In genomic region chr5:78541058-78541624, GRCh38 we compare ENCODE assay signal across 17 cellular contexts.
DNase-seq lines count a peak whose midpoint lies in the region; ATAC-seq, FAIRE-seq and TF ChIP-seq lines count a peak whose summit lies in the region.
"Had no signal": no experiment of that assay in that cellular context is flagged by ENCODE, and none has a peak within 500 bp of the region (broad histone marks: within the 10 kb centered on the region; RNA-seq: fewer than 3 reads in every experiment).

No MANE protein-coding gene starts in this region.

- H4K91ac ChIP-seq in IMR-90 (ENCODE audit: insufficient read depth, low read depth, low read length): 0 out of 2 replicates have a peak overlapping the region, but pooled peaks have one; percentile 28

- TF ChIP-seq EP300 in HepG2 (IDR thresholded peaks at IDR 0.05; ENCODE audit: low read depth in 2 of 2, low read length in 2 of 2) (no peak), HepG2 (CRISPR knock-in tag; IDR thresholded peaks at IDR 0.05; ENCODE audit: borderline replicate concordance) (no peak)

- no peak for ATAC-seq in IMR-90 (ENCODE audit: low read depth)
- no peak for ATAC-seq in HepG2
- no peak for ATAC-seq in GM21723 (IDR thresholded peaks at IDR 0.05; ENCODE audit: unreplicated experiment)

- BruUV-seq in IMR-90 (replicated peaks; lab: Mats Ljungman, UMichigan) (no TSS peak), HepG2 (replicated peaks; lab: Mats Ljungman, UMichigan) (no TSS peak), OCI-LY7 (replicated peaks; lab: Mats Ljungman, UMichigan) (no TSS peak)

- 0 out of 2 replicates have a peak overlapping the region, but pooled peaks have one; percentile 8 for H3K23ac ChIP-seq in IMR-90 (ENCODE audit: low read depth, low read length)

- TF ChIP-seq RAD21 in IMR-90 (IDR thresholded peaks at IDR 0.05; ENCODE audit: low read length) (no peak), HepG2 (CRISPR knock-in tag; IDR thresholded peaks at IDR 0.05) (no peak)

- H3K27me3 ChIP-seq in IMR-90 (ENCODE audit: control insufficient read depth, insufficient read depth, low read length) (no peaks in the 10 kb centered on the region), HepG2 (ENCODE audit: control insufficient read depth in 1 of 2, insufficient read depth in 2 of 2, low read length in 2 of 2) (no peaks in the 10 kb centered on the region), stomach smooth muscle (ENCODE audit: control insufficient read depth in 1 of 2, insufficient read depth in 2 of 2, low read length in 2 of 2) (no peaks in the 10 kb centered on the region)
- H3K27me3 ChIP-seq: BLaER1 had no signal

- no peak overlapping the region for H2AK9ac ChIP-seq in IMR-90 (replicated peaks; ENCODE audit: low read depth, low read length, poor library complexity)

- peaks cover 14% of the 10 kb centered on the region for H3K4me1 ChIP-seq in IMR-90 (ENCODE audit: control insufficient read depth, insufficient read depth, low read length)
- peaks cover 1% of the 10 kb centered on the region for H3K4me1 ChIP-seq in HepG2 (ENCODE audit: insufficient read depth, low read length)
- H3K4me1 ChIP-seq in stomach smooth muscle (ENCODE audit: control insufficient read depth, insufficient read depth, low read length): peaks cover 61% of the 10 kb centered on the region
- peaks cover 13% of the 10 kb centered on the region for H3K4me1 ChIP-seq in OCI-LY7 (ENCODE audit: insufficient read depth, low read length, poor library complexity, severe bottlenecking)

- TF ChIP-seq POLR2A in IMR-90 (IDR thresholded peaks at IDR 0.05; ENCODE audit: low read depth, low read length): no peak
- TF ChIP-seq POLR2A in HepG2 (IDR thresholded peaks at IDR 0.05; ENCODE audit: insufficient read depth in 1 of 2, low read depth in 2 of 2, low read length in 2 of 2): no peak

- no peak for FAIRE-seq in HepG2 (lab: Jason Lieb, UNC)

- H3K4me2 ChIP-seq in IMR-90 (ENCODE audit: low read depth, low read length): no peak overlapping the region
- H3K4me2 ChIP-seq in HepG2 (ENCODE audit: low read depth, low read length): no peak overlapping the region
- no peak overlapping the region for H3K4me2 ChIP-seq in OCI-LY7 (ENCODE audit: low read length)
- H3K4me2 ChIP-seq: BLaER1 had no signal

- H3K36me3 ChIP-seq in IMR-90 (ENCODE audit: control insufficient read depth, insufficient read depth, low read length): peaks cover 6% of the 10 kb centered on the region
- peaks cover 0 to 7% of the 10 kb centered on the region in 2 experiments; a peak in 3 of 5 replicates for H3K36me3 ChIP-seq in HepG2 (replicated peaks in 1 of 2; ENCODE audit: control insufficient read depth in 1 of 2, insufficient read depth in 2 of 2, low read length in 2 of 2)
- H3K36me3 ChIP-seq in stomach smooth muscle (ENCODE audit: control insufficient read depth in 2 of 2, insufficient read depth in 2 of 2, low read length in 2 of 2): no peaks in the 10 kb centered on the region
- no peaks in the 10 kb centered on the region for H3K36me3 ChIP-seq in OCI-LY7 (ENCODE audit: insufficient read depth, low read length)
- H3K36me3 ChIP-seq: BLaER1, thoracic aorta had no signal

- POLR2A ChIA-PET in IMR-90 (lab: Charles Lee; ENCODE audit: unreplicated experiment): no interaction called here
- POLR2A ChIA-PET in HepG2 (lab: Yijun Ruan, JAX): interaction anchor here (1.2 kb wide), 1 partner anchor 53 kb away, joined by 3 read pairs; no protein-coding TSS in a partner anchor
- POLR2A ChIA-PET in OCI-LY7 (lab: Charles Lee): interaction anchor here (1.2 kb wide), 1 partner anchor 31 kb away, joined by 3 read pairs; no protein-coding TSS in a partner anchor

- H3K9me3 ChIP-seq in IMR-90 (ENCODE audit: control insufficient read depth, insufficient read depth, low read length) (no peaks in the 10 kb centered on the region), HepG2 (ENCODE audit: low read length) (no peaks in the 10 kb centered on the region), stomach smooth muscle (ENCODE audit: control insufficient read depth in 2 of 2, low read length in 2 of 2) (no peaks in the 10 kb centered on the region), OCI-LY7 (ENCODE audit: low read length) (no peaks in the 10 kb centered on the region)
- H3K9me3 ChIP-seq: BLaER1, thoracic aorta had no signal

- H2AK5ac ChIP-seq in IMR-90 (ENCODE audit: low read depth, low read length): peak overlapping the region; percentile 79

- peaks cover 13% of the 10 kb centered on the region for H3K79me2 ChIP-seq in HepG2 (ENCODE audit: insufficient read depth, low read length)
- H3K79me2 ChIP-seq in OCI-LY7 (ENCODE audit: insufficient read depth, low read depth, low read length): no peaks in the 10 kb centered on the region

- no peak overlapping the region for H3K4me3 ChIP-seq in IMR-90 (ENCODE audit: insufficient read depth, low read depth, low read length)
- no peak overlapping the region for H3K4me3 ChIP-seq in HepG2 (replicated peaks in 1 of 3; ENCODE audit: insufficient read depth in 1 of 3, low read depth in 2 of 3, low read length in 3 of 3)
- H3K4me3 ChIP-seq in stomach smooth muscle (ENCODE audit: low read length in 2 of 2): no peak overlapping the region
- no peak overlapping the region for H3K4me3 ChIP-seq in OCI-LY7 (ENCODE audit: low read depth, low read length, poor library complexity, severe bottlenecking)
- H3K4me3 ChIP-seq: BLaER1, thoracic aorta had no signal

- peak overlapping the region; percentile 34; the same call in 1 of the 2 replicates for H2BK120ac ChIP-seq in IMR-90 (ENCODE audit: low read depth, low read length)

- CTCF ChIA-PET in IMR-90 (lab: Yijun Ruan, JAX) (interaction anchor here (1.2 kb wide), 1 partner anchor 8 kb away, joined by 5 read pairs; no protein-coding TSS in a partner anchor), HepG2 (lab: Yijun Ruan, JAX; ENCODE audit: low intra/inter-chr PET ratio, low total read pairs) (no interaction called here), OCI-LY7 (lab: Charles Lee; ENCODE audit: unreplicated experiment) (no interaction called here)

- dilution Hi-C loops in IMR-90 (cut with HindIII; ENCODE audit: low sequenced_read_pairs, unreplicated experiment): no loop called here

- no peak overlapping the region for H4K8ac ChIP-seq in IMR-90 (ENCODE audit: low read depth in 2 of 2, low read length in 2 of 2)

- H3K9ac ChIP-seq in IMR-90 (ENCODE audit: low read depth, low read length) (no peak overlapping the region), HepG2 (ENCODE audit: insufficient read depth, low read depth, low read length) (no peak overlapping the region), stomach smooth muscle (ENCODE audit: low read length in 2 of 2) (no peak overlapping the region)
- H3K9ac ChIP-seq: BLaER1 had no signal

- no peak overlapping the region for H3K56ac ChIP-seq in IMR-90 (ENCODE audit: extremely low read depth, insufficient read depth, low read length)

- intact Hi-C loops in IMR-90 (cut with micrococcal nuclease) (no loop called here), HepG2 (cut with micrococcal nuclease; ENCODE audit: unreplicated experiment) (no loop called here), OCI-LY7 (cut with micrococcal nuclease; ENCODE audit: unreplicated experiment) (no loop called here)

- H3K18ac ChIP-seq in IMR-90 (ENCODE audit: low read depth, low read length): no peak overlapping the region

- H3K4ac ChIP-seq in IMR-90 (ENCODE audit: low read depth, low read length): 0 out of 2 replicates have a peak overlapping the region, but pooled peaks have one; percentile 45

- H3K14ac ChIP-seq in IMR-90 (replicated peaks; ENCODE audit: low read depth, low read length): peak overlapping the region; percentile 7; the same call in 1 of the 2 replicates

- H2AFZ ChIP-seq in IMR-90 (replicated peaks; ENCODE audit: low read length, poor library complexity) (no peak overlapping the region), HepG2 (ENCODE audit: low read length) (no peak overlapping the region), OCI-LY7 (ENCODE audit: low read length) (no peak overlapping the region)

- H3K9me2 ChIP-seq in OCI-LY7 (ENCODE audit: insufficient read depth, low read length): no peaks in the 10 kb centered on the region

- no peak overlapping the region for H2BK15ac ChIP-seq in IMR-90 (ENCODE audit: low read depth, low read length)

- H3K27ac ChIP-seq in IMR-90 (ENCODE audit: insufficient read depth, low read length) (no peak overlapping the region), HepG2 (ENCODE audit: extremely low read length, insufficient read depth, low read length) (no peak overlapping the region), stomach smooth muscle (ENCODE audit: low read length) (peak overlapping the region; percentile 24), OCI-LY7 (ENCODE audit: low read depth, low read length, poor library complexity, severe bottlenecking) (no peak overlapping the region)
- H3K27ac ChIP-seq: BLaER1, thoracic aorta had no signal

- 70% methylated on average over 4 of the region's 10 CpGs; no CpG with 5 or more reads in 1 of the 2 experiments for WGBS in IMR-90 (ENCODE audit: extremely low coverage in 2 of 2, insufficient read length in 1 of 2), 2 experiments
- 97% methylated on average over 10 of the region's 10 CpGs for WGBS in HepG2 (ENCODE audit: low lambda C conversion rate)

- H3K9me1 ChIP-seq in IMR-90 (ENCODE audit: insufficient read depth, low read length): peaks cover 27% of the 10 kb centered on the region

- H4K20me1 ChIP-seq in IMR-90 (ENCODE audit: insufficient read depth, low read length) (peaks cover 10% of the 10 kb centered on the region; the same call in 1 of the 2 replicates), HepG2 (ENCODE audit: insufficient read depth, low read length) (peaks cover 4% of the 10 kb centered on the region; the same call in 1 of the 2 replicates), OCI-LY7 (ENCODE audit: insufficient read depth, low read length) (no peaks in the 10 kb centered on the region)
- H4K20me1 ChIP-seq: BLaER1 had no signal

- in situ Hi-C loops in IMR-90 (cut with MboI; ENCODE audit: low sequenced_read_pairs) (no loop called here), HepG2 (cut with HindIII; ENCODE audit: extremely low pct_ligation_motif_present, low pct_unique_long_range_greater_than_20kb) (no loop called here)

- H2BK20ac ChIP-seq in IMR-90 (ENCODE audit: low read depth, low read length): no peak overlapping the region

- H4K5ac ChIP-seq in IMR-90 (ENCODE audit: low read depth, low read length): no peak overlapping the region

- TF ChIP-seq CTCF in IMR-90 (conservative IDR thresholded peaks at IDR 0.05; ENCODE audit: low read depth, low read length): no peak
- no peak for TF ChIP-seq CTCF in HepG2 (CRISPR knock-in tag; IDR thresholded peaks at IDR 0.05)
- TF ChIP-seq CTCF in OCI-LY7 (conservative IDR thresholded peaks at IDR 0.05; ENCODE audit: low read length): no peak

- peaks cover 47 to 87% of the 10 kb centered on the region in 2 experiments for H3K79me1 ChIP-seq in IMR-90 (ENCODE audit: low read depth in 1 of 2, low read length in 2 of 2)

- DNase-seq in IMR-90 (no peak), astrocyte of the hippocampus (ENCODE audit: low read depth, low spot score) (peak; percentile 25), HepG2 (ENCODE audit: low spot score) (no peak), OCI-LY7 (ENCODE audit: low spot score) (no peak), AG08395 (ENCODE audit: low spot score) (no peak), NCI-H748 treated with DMSO at 0.1 percent for 48 hours (lab: John Stamatoyannopoulos, UW) (no peak)
- DNase-seq: activated B cell treated with CpG ODN at 0.5 μM for 24 hours; activated naive CD4-positive, alpha-beta T cell; DMS79 treated with DMSO at 0.1 percent for 48 hours; HCEC 1CT; NCI-H1694; NCI-H524; SW 1271 had no signal

- H2BK5ac ChIP-seq in IMR-90 (ENCODE audit: low read depth, low read length, poor library complexity, severe bottlenecking): no peak overlapping the region
